ENCODE assay signal across 9 cellular contexts in genomic region chr15:23564798-23565394, GRCh38. TPM values are rescaled to one million over a fixed set of nuclear protein-coding genes. Genes with fewer than 3 reads are reported as not detected.
A peak's percentile ranks its signal among the peaks of the same experiment; 100 is the strongest.
DNase-seq lines count a peak whose midpoint lies in the region; ATAC-seq lines count a peak whose summit lies in the region.
"Had no signal": no experiment of that assay in that cellular context is flagged by ENCODE, and none has a peak within 500 bp of the region (broad histone marks: within the 10 kb centered on the region; RNA-seq: fewer than 3 reads in every experiment).

No MANE protein-coding gene starts in this region.

- H3K56ac ChIP-seq in mesendoderm (ENCODE audit: low read length) = no peak overlapping the region

- peaks cover 2 to 7% of the 10 kb centered on the region in 2 donors for H3K27me3 Mint-ChIP-seq in CD8-positive, alpha-beta memory T cell
- no peaks in the 10 kb centered on the region for H3K27me3 Mint-ChIP-seq in activated T-helper 2 cell treated with anti-CD3 and anti-CD28 coated beads, Interferon-gamma antibody, Interleukin-2, Interleukin-4, amounts not matched to agents 10 μg/mL and 5 μg/mL and 100 μg/mL, durations not matched to agents 14 hours and 24 hours and 36 hours (ENCODE audit: low read depth)
- peaks cover 0 to 8% (median 7%) of the 10 kb centered on the region in 3 donors for H3K27me3 Mint-ChIP-seq in naive B cell

- CTCF ChIA-PET in CD8-positive, alpha-beta memory T cell (lab: Charles Lee) = no interaction called here

- H3K27ac Mint-ChIP-seq in CD8-positive, alpha-beta memory T cell = peak overlapping the region in 2 of 8 donors; percentile 92 to 95
- H3K27ac Mint-ChIP-seq in activated T-helper 2 cell treated with anti-CD3 and anti-CD28 coated beads, Interferon-gamma antibody, Interleukin-2, Interleukin-4, amounts not matched to agents 10 μg/mL and 5 μg/mL and 100 μg/mL, durations not matched to agents 14 hours and 24 hours and 36 hours = no peak overlapping the region
- no peak overlapping the region for H3K27ac Mint-ChIP-seq in naive B cell

- H3K4me1 Mint-ChIP-seq in CD8-positive, alpha-beta memory T cell = no peaks in the 10 kb centered on the region
- no peaks in the 10 kb centered on the region for H3K4me1 Mint-ChIP-seq in activated T-helper 2 cell treated with anti-CD3 and anti-CD28 coated beads, Interferon-gamma antibody, Interleukin-2, Interleukin-4, amounts not matched to agents 10 μg/mL and 5 μg/mL and 100 μg/mL, durations not matched to agents 14 hours and 24 hours and 36 hours (ENCODE audit: low read depth)
- H3K4me1 Mint-ChIP-seq in naive B cell = no peaks in the 10 kb centered on the region

- H2AK5ac ChIP-seq in mesendoderm (ENCODE audit: low read length) = no peak overlapping the region

- POLR2A ChIA-PET in CD8-positive, alpha-beta memory T cell (lab: Charles Lee) = no interaction called here

- no peak overlapping the region for H2BK15ac ChIP-seq in mesendoderm (replicated peaks; ENCODE audit: low read depth)

- H3K4me3 Mint-ChIP-seq in CD8-positive, alpha-beta memory T cell = peak overlapping the region; percentile 74 to 90 (median 81)
- peak overlapping the region; percentile 67 for H3K4me3 Mint-ChIP-seq in activated T-helper 2 cell treated with anti-CD3 and anti-CD28 coated beads, Interferon-gamma antibody, Interleukin-2, Interleukin-4, amounts not matched to agents 10 μg/mL and 5 μg/mL and 100 μg/mL, durations not matched to agents 14 hours and 24 hours and 36 hours (ENCODE audit: low read depth)
- H3K4me3 Mint-ChIP-seq in naive B cell = peak overlapping the region in 6 of 8 donors; percentile 11 to 86 (median 68)

- H3K4me3 ChIP-seq in CD8-positive, alpha-beta memory T cell (ENCODE audit: low read length) = peak overlapping the region; percentile 30
- H3K4me3 ChIP-seq in mesendoderm (ENCODE audit: low read length) = no peak overlapping the region

- H3K9me3 ChIP-seq in CD8-positive, alpha-beta memory T cell (ENCODE audit: low read length) = no peaks in the 10 kb centered on the region

- no peak for DNase-seq in CD8-positive, alpha-beta memory T cell
- DNase-seq in M059J (ENCODE audit: low read depth) = peak; percentile 34
- no peak for DNase-seq in activated T-helper 2 cell treated with anti-CD3 and anti-CD28 coated beads, Interferon-gamma antibody, Interleukin-2, Interleukin-4, amounts not matched to agents 10 μg/mL and 5 μg/mL and 100 μg/mL, durations not matched to agents 14 hours and 24 hours and 36 hours (ENCODE audit: low spot score)
- no peak for DNase-seq in naive B cell
- DNase-seq in GF-D8 (lab: John Stamatoyannopoulos, UW) = no peak
- DNase-seq in mesendoderm = no peak
- no peak for DNase-seq in stimulated activated CD4-positive, alpha-beta T cell treated with anti-CD3 and anti-CD28 coated beads, Interleukin-1b, Interleukin-23, amount 100 ng/mL, for 48 hours
- DNase-seq: kidney had no signal

- peaks cover 0 to 8% (median 0%) of the 10 kb centered on the region in 5 donors for H3K9me3 Mint-ChIP-seq in CD8-positive, alpha-beta memory T cell
- H3K9me3 Mint-ChIP-seq in activated T-helper 2 cell treated with anti-CD3 and anti-CD28 coated beads, Interferon-gamma antibody, Interleukin-2, Interleukin-4, amounts not matched to agents 10 μg/mL and 5 μg/mL and 100 μg/mL, durations not matched to agents 14 hours and 24 hours and 36 hours = peaks cover 10% of the 10 kb centered on the region
- H3K9me3 Mint-ChIP-seq in naive B cell = peaks cover 0 to 5% (median 0%) of the 10 kb centered on the region in 7 donors

- no peak overlapping the region for H3K18ac ChIP-seq in mesendoderm (ENCODE audit: low read length)

- no CpG with 5 or more reads among the region's 15 CpGs for WGBS in mesendoderm (ENCODE audit: extremely low coverage, insufficient coverage, low lambda C conversion rate)

- H3K4ac ChIP-seq in mesendoderm (ENCODE audit: low read depth, low read length) = no peak overlapping the region

- H3K79me1 ChIP-seq in mesendoderm (ENCODE audit: low read length) = no peaks in the 10 kb centered on the region

- H2BK120ac ChIP-seq in mesendoderm (ENCODE audit: low read depth, low read length) = no peak overlapping the region

- H3K79me2 ChIP-seq in mesendoderm (ENCODE audit: control insufficient read depth, insufficient read depth, low read length) = no peaks in the 10 kb centered on the region

- intact Hi-C loops in activated T-helper 2 cell treated with anti-CD3 and anti-CD28 coated beads, Interferon-gamma antibody, Interleukin-2, Interleukin-4, amounts not matched to agents 10 μg/mL and 5 μg/mL and 100 μg/mL, durations not matched to agents 14 hours and 24 hours and 36 hours (cut with micrococcal nuclease) = no loop called here

- H3K9ac ChIP-seq in mesendoderm (ENCODE audit: low read length) = no peak overlapping the region

- no peaks in the 10 kb centered on the region for H3K36me3 Mint-ChIP-seq in CD8-positive, alpha-beta memory T cell
- no peaks in the 10 kb centered on the region for H3K36me3 Mint-ChIP-seq in activated T-helper 2 cell treated with anti-CD3 and anti-CD28 coated beads, Interferon-gamma antibody, Interleukin-2, Interleukin-4, amounts not matched to agents 10 μg/mL and 5 μg/mL and 100 μg/mL, durations not matched to agents 14 hours and 24 hours and 36 hours (ENCODE audit: low read depth)
- no peaks in the 10 kb centered on the region for H3K36me3 Mint-ChIP-seq in naive B cell

- peak overlapping the region; percentile 35 for H3K27ac ChIP-seq in CD8-positive, alpha-beta memory T cell (ENCODE audit: low read depth, low read length)
- no peak overlapping the region for H3K27ac ChIP-seq in mesendoderm (ENCODE audit: low read depth, low read length)

- no peak overlapping the region for H3K23ac ChIP-seq in mesendoderm (ENCODE audit: low read length)

- H4K8ac ChIP-seq in mesendoderm (ENCODE audit: low read depth, low read length) = no peak overlapping the region

- H4K5ac ChIP-seq in mesendoderm (ENCODE audit: low read length) = no peak overlapping the region

- H2BK5ac ChIP-seq in mesendoderm (ENCODE audit: low read length) = no peak overlapping the region

- H3K4me1 ChIP-seq in CD8-positive, alpha-beta memory T cell (ENCODE audit: insufficient read depth, low read length) = no peaks in the 10 kb centered on the region
- no peaks in the 10 kb centered on the region for H3K4me1 ChIP-seq in mesendoderm (ENCODE audit: control insufficient read depth, low read depth, low read length)

- H3K36me3 ChIP-seq in CD8-positive, alpha-beta memory T cell (ENCODE audit: insufficient read depth, low read length) = no peaks in the 10 kb centered on the region
- H3K36me3 ChIP-seq in mesendoderm (ENCODE audit: control insufficient read depth, insufficient read depth, low read length) = no peaks in the 10 kb centered on the region

- no peak overlapping the region for H3K4me2 ChIP-seq in mesendoderm (ENCODE audit: low read length)

- no peaks in the 10 kb centered on the region for H3K27me3 ChIP-seq in CD8-positive, alpha-beta memory T cell (ENCODE audit: insufficient read depth, low read length, poor library complexity, severe bottlenecking)
- H3K27me3 ChIP-seq in mesendoderm (ENCODE audit: insufficient read depth, low read length, poor library complexity) = no peaks in the 10 kb centered on the region

- ATAC-seq in naive B cell (ENCODE audit: low read depth in 2 of 2) = no peak
- no peak for ATAC-seq in GM21515 (IDR thresholded peaks at IDR 0.05; ENCODE audit: unreplicated experiment)

RNA-seq across cellular contexts. Expression of gene MKRN3, which starts 0.6 kb away (rescaled TPM):
- 1 to 10 TPM in 1 of 2 experiments, under 1 TPM in 1; 0.98 to 1.1 TPM for total RNA-seq in CD8-positive, alpha-beta memory T cell
- 3.0 TPM for polyA plus RNA-seq in CD8-positive, alpha-beta memory T cell
- total RNA-seq in M059J (2014; rRNA removed; shearing (Covaris generic)) = 9.3 and 13.7 TPM in 2 replicates
- 1.0 and 1.9 TPM in 2 replicates for total RNA-seq in activated T-helper 2 cell treated with anti-CD3 and anti-CD28 coated beads, Interferon-gamma antibody, Interleukin-2, Interleukin-4, amounts not matched to agents 10 μg/mL and 5 μg/mL and 100 μg/mL, durations not matched to agents 14 hours and 24 hours and 36 hours
- 1 to 10 TPM in 2 of 6 donors, under 1 TPM in 2, not detected in 2; 0.15 to 1.8 (median 0.94) TPM for polyA plus RNA-seq in naive B cell (ENCODE audit: low read depth in 6 of 6)
- not detected for polyA plus RNA-seq in mesendoderm (2013, experiment 1 of 2)
- polyA plus RNA-seq in mesendoderm (2013, experiment 2 of 2) = not detected
- total RNA-seq: kidney had no signal
